Comparison of ENCODE assay signal across 8 cellular contexts in the genomic region with DNA sequence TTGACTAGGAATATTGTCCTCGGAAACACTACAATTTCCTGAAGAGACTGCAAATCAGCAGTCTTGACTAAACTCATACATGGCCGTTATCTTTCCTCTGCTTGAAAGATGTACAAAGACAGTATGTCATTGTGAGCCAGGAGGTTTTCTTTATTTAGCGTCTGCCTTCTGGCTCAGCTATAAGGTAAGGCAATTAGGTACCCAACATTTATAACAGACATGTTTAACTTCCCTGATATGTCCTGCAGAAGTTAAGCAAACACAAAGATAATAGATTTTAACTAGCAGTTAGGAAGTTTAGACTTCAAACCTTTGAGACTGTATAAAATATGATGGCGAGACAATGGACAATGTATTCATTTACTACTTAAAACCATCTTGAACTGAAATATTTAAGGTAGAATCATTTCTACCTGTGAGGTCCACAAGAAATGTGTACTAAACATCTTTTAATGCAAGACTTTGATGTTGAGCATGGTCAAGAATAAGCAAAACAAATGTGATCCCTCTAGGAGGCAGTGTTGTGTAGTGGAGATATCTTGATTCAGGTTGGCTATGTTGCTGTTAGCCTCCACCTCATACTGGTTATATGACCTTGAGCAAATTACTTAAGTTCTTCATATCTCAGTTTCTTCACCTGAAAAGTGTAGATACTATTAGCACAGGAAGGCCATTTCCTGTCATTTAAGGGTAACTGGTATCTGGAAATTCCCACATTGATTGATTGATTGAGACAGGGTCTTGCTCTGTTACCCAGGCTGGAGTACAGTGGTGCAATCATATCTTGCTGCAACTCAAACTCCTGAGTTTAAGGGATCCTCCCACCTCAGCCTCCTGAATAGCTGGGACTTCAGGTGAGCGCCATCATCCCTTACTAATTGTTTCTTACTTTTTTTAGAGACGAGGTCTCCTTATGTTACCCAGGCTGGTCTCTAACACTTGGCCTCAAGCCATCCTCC.
DNase-seq lines count a peak whose midpoint lies in the region; ATAC-seq, FAIRE-seq and TF ChIP-seq lines count a peak whose summit lies in the region.

No MANE protein-coding gene starts in this region.

- DNase-seq in AG10803 (ENCODE audit: low read depth) = peak; percentile 70
- DNase-seq in HT-29 (ENCODE audit: low spot score) = peak; percentile 69
- DNase-seq in RCC 7860 (ENCODE audit: low spot score) = peak; percentile 34
- peak; percentile 52 to 81 for DNase-seq in foreskin fibroblast
- DNase-seq in spleen = no peak

- H3K4me1 ChIP-seq in spleen = no peaks in the 10 kb centered on the region

- H3K4me3 ChIP-seq in AG10803 (ENCODE audit: low read length) (no peak overlapping the region), foreskin fibroblast (ENCODE audit: low read depth in 1 of 2, low read length in 2 of 2) (no peak overlapping the region), spleen (no peak overlapping the region)

- intact Hi-C loops in spleen (cut with DNase I; ENCODE audit: low total_unique reads) = no loop called here

- no peaks in the 10 kb centered on the region for H3K9me3 ChIP-seq in spleen

- ATAC-seq in GM18502 (IDR thresholded peaks at IDR 0.05; ENCODE audit: poor library complexity, unreplicated experiment) (peak; percentile 61), HG02571 (IDR thresholded peaks at IDR 0.05; ENCODE audit: unreplicated experiment) (no peak), GM18505 (IDR thresholded peaks at IDR 0.05; ENCODE audit: unreplicated experiment) (no peak)

- H3K27ac ChIP-seq in spleen = no peak overlapping the region

- TF ChIP-seq POLR2A in spleen (IDR thresholded peaks at IDR 0.05) (no peak), GM18505 (IDR thresholded peaks at IDR 0.05; ENCODE audit: borderline replicate concordance, extremely low read depth, insufficient read depth, insufficient read length) (no peak)

- H3K27me3 ChIP-seq in spleen (replicated peaks in 1 of 7) = no peaks in the 10 kb centered on the region

- no peak for FAIRE-seq in RCC 7860 (lab: Jason Lieb, UNC)

- H3K36me3 ChIP-seq in spleen = no peaks in the 10 kb centered on the region

- TF ChIP-seq CTCF in AG10803 (conservative IDR thresholded peaks at IDR 0.05; ENCODE audit: low read length) = peak; percentile 82
- TF ChIP-seq CTCF in foreskin fibroblast (IDR thresholded peaks at IDR 0.05; ENCODE audit: low read depth, low read length) = peak; percentile 50
- peak in 6 of 11 experiments; percentile 17 to 49 (median 34) for TF ChIP-seq CTCF in spleen (IDR thresholded peaks at IDR 0.05 in 8 of 11, conservative IDR thresholded peaks at IDR 0.05 in 3 of 11)

- 86 to 94% (median 91%) methylated on average over 6 of the region's 6 CpGs for WGBS in spleen, 5 donors
